In the genomic region with DNA sequence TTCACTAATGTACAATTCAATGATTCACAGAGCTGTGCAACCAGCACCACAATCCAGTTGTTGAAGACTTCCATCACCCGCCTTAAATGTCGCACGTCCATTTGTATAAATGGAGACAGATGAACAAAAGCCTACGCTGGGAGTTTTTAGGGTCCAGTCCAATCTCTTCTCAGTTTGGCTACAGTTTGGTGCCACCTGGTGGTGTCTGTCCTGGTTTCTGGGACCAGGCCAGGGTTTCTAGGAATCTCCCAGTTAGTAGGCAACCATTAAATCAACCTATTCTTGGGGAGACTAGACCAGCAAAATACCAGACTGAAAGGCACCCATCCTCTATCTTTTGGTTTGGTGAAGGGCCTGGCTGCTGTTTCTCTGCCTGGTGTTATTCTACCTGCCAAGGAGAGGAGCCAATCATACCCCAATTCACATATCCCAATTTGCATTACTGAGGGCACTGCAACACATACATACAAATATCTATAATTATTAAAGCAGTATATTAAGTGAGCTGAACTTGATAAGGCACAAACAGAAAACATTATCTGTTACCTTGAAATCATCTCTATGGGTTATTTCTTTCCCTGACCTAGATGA, we compare ENCODE assay signal across 9 cellular contexts. TPM values are rescaled to one million over a fixed set of nuclear protein-coding genes. Genes with fewer than 3 reads are reported as not detected.
A peak's percentile ranks its signal among the peaks of the same experiment; 100 is the strongest.
DNase-seq lines count a peak whose midpoint lies in the region; ATAC-seq and TF ChIP-seq lines count a peak whose summit lies in the region.
"Had no signal": no experiment of that assay in that cellular context is flagged by ENCODE, and none has a peak within 500 bp of the region (broad histone marks: within the 10 kb centered on the region; RNA-seq: fewer than 3 reads in every experiment).

No MANE protein-coding gene starts in this region.

- 14 to 31% methylated on average over 4 of the region's 4 CpGs for WGBS in esophagus squamous epithelium, 2 donors

- no peaks in the 10 kb centered on the region for H3K9me3 ChIP-seq in esophagus squamous epithelium

- no peaks in the 10 kb centered on the region for H3K36me3 ChIP-seq in esophagus squamous epithelium

- no peak overlapping the region for H3K4me3 ChIP-seq in esophagus squamous epithelium

- no peak overlapping the region for H3K27ac ChIP-seq in esophagus squamous epithelium

- DNase-seq in activated CD8-positive, alpha-beta memory T cell treated with anti-CD3 and anti-CD28 coated beads for 24 hours, result peak; percentile 59
- no peak for DNase-seq in activated CD8-positive, alpha-beta memory T cell treated with anti-CD3 and anti-CD28 coated beads, Interleukin-2, amount 50 U/mL, for 48 hours
- DNase-seq in NCI-H128 (lab: John Stamatoyannopoulos, UW; ENCODE audit: unreplicated experiment) (peak; percentile 45), T follicular helper cell (ENCODE audit: low read depth) (peak; percentile 2), esophagus squamous epithelium (lab: John Stamatoyannopoulos, UW) (no peak), nucleus accumbens (lab: John Stamatoyannopoulos, UW) (peak in 36 of 56 donors; percentile 1 to 67 (median 16)), GF-D8 (lab: John Stamatoyannopoulos, UW) (no peak)

- peaks cover 7 to 18% (median 13%) of the 10 kb centered on the region in 3 donors for H3K4me1 ChIP-seq in esophagus squamous epithelium

- intact Hi-C loops in esophagus squamous epithelium (cut with DNase I), result no loop called here

- TF ChIP-seq CTCF in esophagus squamous epithelium (IDR thresholded peaks at IDR 0.05), result peak in 5 of 6 experiments; percentile 40 to 60 (median 49)

- H3K27me3 ChIP-seq in esophagus squamous epithelium, result no peaks in the 10 kb centered on the region

- TF ChIP-seq POLR2A in esophagus squamous epithelium (IDR thresholded peaks at IDR 0.05), result no peak

- no peak for ATAC-seq in HG03045 (IDR thresholded peaks at IDR 0.05; ENCODE audit: unreplicated experiment)
- ATAC-seq: activated naive CD4-positive, alpha-beta T cell treated with anti-CD3 and anti-CD28 coated beads, Interleukin-2, amount 50 U/mL, for 72 hours had no signal

RNA-seq across cellular contexts. Expression of gene DDX1, which starts 3.2 kb away (rescaled TPM):
- total RNA-seq in esophagus squamous epithelium, result 10 to 100 TPM; 41.6 to 78.6 (median 66.5) TPM

RNA-seq across cellular contexts. Expression of gene NBAS, which starts 27.3 kb away (rescaled TPM):
- 10 to 100 TPM; 22.8 to 32.0 (median 23.7) TPM for total RNA-seq in esophagus squamous epithelium

Comparison
In these comparisons a context has a peak if more than half of its experiments do, and no peak if none do; other contexts are left out.
1. DNase-seq: peak in activated CD8-positive, alpha-beta memory T cell treated with anti-CD3 and anti-CD28 coated beads for 24 hours (single experiment), NCI-H128 (single experiment), T follicular helper cell (single experiment) and nucleus accumbens (36 of 56); none in activated CD8-positive, alpha-beta memory T cell treated with anti-CD3 and anti-CD28 coated beads, Interleukin-2, amount 50 U/mL, for 48 hours (single experiment), esophagus squamous epithelium (single experiment) and GF-D8 (single experiment).